Comparison of ENCODE assay signal across 8 cellular contexts in genomic region chr9:97000139-97000787, GRCh38. TPM values are rescaled to one million over a fixed set of nuclear protein-coding genes. Genes with fewer than 3 reads are reported as not detected.
A peak's percentile ranks its signal among the peaks of the same experiment; 100 is the strongest.
DNase-seq lines count a peak whose midpoint lies in the region; ATAC-seq, FAIRE-seq and TF ChIP-seq lines count a peak whose summit lies in the region.
"Not testable (repeated sequence)": the region's sequence is repeated elsewhere in the genome, so short reads cannot be mapped to it uniquely, and the experiment has no call there.

No MANE protein-coding gene starts in this region.

- RAD21 ChIA-PET in GM12878 (lab: Charles Lee; ENCODE audit: unreplicated experiment): not testable (repeated sequence)

- TF ChIP-seq CTCF in WTC11 (IDR thresholded peaks at IDR 0.05); GM12878 (IDR thresholded peaks at IDR 0.05 in 2 of 3, conservative IDR thresholded peaks at IDR 0.05 in 1 of 3; ENCODE audit: control insufficient read depth in 2 of 3, extremely low read depth in 1 of 3, insufficient read depth in 1 of 3, low read depth in 3 of 3, low read length in 3 of 3); progenitor cell of endocrine pancreas (IDR thresholded peaks at IDR 0.05; ENCODE audit: unreplicated experiment): not testable (repeated sequence)

- intact Hi-C loops in activated T-helper 1 cell treated with anti-CD3 and anti-CD28 coated beads, Interleukin-12 subunit alpha, Interleukin-12 subunit beta, Interleukin-2, Interleukin-4 antibody, amounts not matched to agents 30 ng/mL and 10 ng/mL and 1 ng/mL, durations not matched to agents 14 hours and 24 hours and 36 hours (cut with micrococcal nuclease); GM12878 (cut with micrococcal nuclease; ENCODE audit: unreplicated experiment): not testable (repeated sequence)

- not testable (repeated sequence) for H3K9me3 ChIP-seq in GM12878 (replicated peaks; ENCODE audit: control insufficient read depth, insufficient read depth, low read length)

- H3K79me2 ChIP-seq in GM12878 (ENCODE audit: control insufficient read depth, insufficient read depth, low read length): peaks cover 37% of the 10 kb centered on the region

- not testable (repeated sequence) for H3K36me3 ChIP-seq in GM12878 (ENCODE audit: control insufficient read depth in 2 of 2, insufficient read depth in 2 of 2, low read length in 1 of 2)

- DNase-seq in ELR (ENCODE audit: low read depth): peak; percentile 14
- peak; percentile 7 for DNase-seq in HT-29 (ENCODE audit: low spot score)
- not testable (repeated sequence) for DNase-seq in WTC11 (ENCODE audit: low spot score); activated T-helper 1 cell treated with anti-CD3 and anti-CD28 coated beads, Interleukin-12 subunit alpha, Interleukin-12 subunit beta, Interleukin-2, Interleukin-4 antibody, amounts not matched to agents 30 ng/mL and 10 ng/mL and 1 ng/mL, durations not matched to agents 14 hours and 24 hours and 36 hours (ENCODE audit: low spot score); GM12878 (ENCODE audit: low read depth, low spot score); epithelial cell of prostate (ENCODE audit: low read depth, low spot score); progenitor cell of endocrine pancreas (ENCODE audit: low spot score, unreplicated experiment)

- SMC1A ChIA-PET in GM12878 (lab: Charles Lee; ENCODE audit: uncharacterized antibody, unreplicated experiment): not testable (repeated sequence)

- H3K36me3 Mint-ChIP-seq in WTC11; activated T-helper 1 cell treated with anti-CD3 and anti-CD28 coated beads, Interleukin-12 subunit alpha, Interleukin-12 subunit beta, Interleukin-2, Interleukin-4 antibody, amounts not matched to agents 30 ng/mL and 10 ng/mL and 1 ng/mL, durations not matched to agents 14 hours and 24 hours and 36 hours (ENCODE audit: low read depth); progenitor cell of endocrine pancreas (ENCODE audit: insufficient read depth); stimulated activated naive CD8-positive, alpha-beta T cell treated with anti-CD3 and anti-CD28 coated beads, Interleukin-15, Interleukin-2, amounts not matched to agents 100 ng/mL and 50 ng/mL, for 24 hours (ENCODE audit: low read depth): not testable (repeated sequence)

- BruUV-seq in GM12878 (replicated peaks; lab: Mats Ljungman, UMichigan): not testable (repeated sequence)

- H3K4me3 Mint-ChIP-seq in WTC11; activated T-helper 1 cell treated with anti-CD3 and anti-CD28 coated beads, Interleukin-12 subunit alpha, Interleukin-12 subunit beta, Interleukin-2, Interleukin-4 antibody, amounts not matched to agents 30 ng/mL and 10 ng/mL and 1 ng/mL, durations not matched to agents 14 hours and 24 hours and 36 hours; progenitor cell of endocrine pancreas (ENCODE audit: low read depth): not testable (repeated sequence)
- H3K4me3 Mint-ChIP-seq in stimulated activated naive CD8-positive, alpha-beta T cell treated with anti-CD3 and anti-CD28 coated beads, Interleukin-15, Interleukin-2, amounts not matched to agents 100 ng/mL and 50 ng/mL, for 24 hours: peak overlapping the region; percentile 22

- not testable (repeated sequence) for TF ChIP-seq RAD21 in GM12878 (IDR thresholded peaks at IDR 0.05; ENCODE audit: insufficient read depth, low read depth, low read length)

- H3K27ac ChIP-seq in GM12878 (ENCODE audit: control insufficient read depth, insufficient read depth): peak overlapping the region; percentile 52; the same call in 1 of the 2 replicates
- peak overlapping the region; percentile 80 for H3K27ac ChIP-seq in epithelial cell of prostate

- not testable (repeated sequence) for H3K4me1 ChIP-seq in GM12878 (ENCODE audit: control insufficient read depth, insufficient read depth, low read length)

- in situ Hi-C loops in GM12878 (cut with MboI): not testable (repeated sequence)

- H3K9ac ChIP-seq in GM12878 (ENCODE audit: control insufficient read depth, insufficient read depth, low read length): not testable (repeated sequence)

- peak overlapping the region; percentile 17; the same call in 1 of the 2 replicates for H3K4me2 ChIP-seq in GM12878 (ENCODE audit: control insufficient read depth, insufficient read depth)

- H3K4me3 ChIP-seq in GM12878: not testable (repeated sequence)

- not testable (repeated sequence) for H3K27me3 ChIP-seq in GM12878 (replicated peaks in 1 of 2; ENCODE audit: control insufficient read depth in 2 of 2, insufficient read depth in 2 of 2, low read length in 1 of 2)

- 77% methylated on average over 3 of the region's 3 CpGs for WGBS in GM12878 (ENCODE audit: insufficient coverage, insufficient replicate concordance, low lambda C conversion rate, missing lambda C conversion rate)

- H3K9me3 Mint-ChIP-seq in WTC11; activated T-helper 1 cell treated with anti-CD3 and anti-CD28 coated beads, Interleukin-12 subunit alpha, Interleukin-12 subunit beta, Interleukin-2, Interleukin-4 antibody, amounts not matched to agents 30 ng/mL and 10 ng/mL and 1 ng/mL, durations not matched to agents 14 hours and 24 hours and 36 hours; progenitor cell of endocrine pancreas (ENCODE audit: low read depth); stimulated activated naive CD8-positive, alpha-beta T cell treated with anti-CD3 and anti-CD28 coated beads, Interleukin-15, Interleukin-2, amounts not matched to agents 100 ng/mL and 50 ng/mL, for 24 hours: not testable (repeated sequence)

- H4K20me1 ChIP-seq in GM12878 (ENCODE audit: control insufficient read depth, insufficient read depth): not testable (repeated sequence)

- not testable (repeated sequence) for TF ChIP-seq EP300 in GM12878 (IDR thresholded peaks at IDR 0.05; ENCODE audit: borderline replicate concordance in 1 of 2, control insufficient read depth in 1 of 2, low read depth in 2 of 2, low read length in 2 of 2)

- H3K27me3 Mint-ChIP-seq in WTC11 (ENCODE audit: low read depth); activated T-helper 1 cell treated with anti-CD3 and anti-CD28 coated beads, Interleukin-12 subunit alpha, Interleukin-12 subunit beta, Interleukin-2, Interleukin-4 antibody, amounts not matched to agents 30 ng/mL and 10 ng/mL and 1 ng/mL, durations not matched to agents 14 hours and 24 hours and 36 hours (ENCODE audit: insufficient read depth); progenitor cell of endocrine pancreas; stimulated activated naive CD8-positive, alpha-beta T cell treated with anti-CD3 and anti-CD28 coated beads, Interleukin-15, Interleukin-2, amounts not matched to agents 100 ng/mL and 50 ng/mL, for 24 hours: not testable (repeated sequence)

- not testable (repeated sequence) for H2AFZ ChIP-seq in GM12878 (ENCODE audit: control insufficient read depth, low read depth, low read length)

- POLR2A ChIA-PET in WTC11 (lab: Charles Lee); GM12878 (lab: Charles Lee): not testable (repeated sequence)

- peaks cover 33% of the 10 kb centered on the region for H3K4me1 Mint-ChIP-seq in WTC11
- H3K4me1 Mint-ChIP-seq in activated T-helper 1 cell treated with anti-CD3 and anti-CD28 coated beads, Interleukin-12 subunit alpha, Interleukin-12 subunit beta, Interleukin-2, Interleukin-4 antibody, amounts not matched to agents 30 ng/mL and 10 ng/mL and 1 ng/mL, durations not matched to agents 14 hours and 24 hours and 36 hours (ENCODE audit: low read depth): peaks cover 33% of the 10 kb centered on the region
- H3K4me1 Mint-ChIP-seq in progenitor cell of endocrine pancreas (ENCODE audit: low read depth): not testable (repeated sequence)
- H3K4me1 Mint-ChIP-seq in stimulated activated naive CD8-positive, alpha-beta T cell treated with anti-CD3 and anti-CD28 coated beads, Interleukin-15, Interleukin-2, amounts not matched to agents 100 ng/mL and 50 ng/mL, for 24 hours (ENCODE audit: low read depth): peaks cover 53% of the 10 kb centered on the region

- H3K27ac Mint-ChIP-seq in WTC11 (peak overlapping the region; percentile 38; the same call in 1 of the 2 replicates), progenitor cell of endocrine pancreas (peak overlapping the region; percentile 39)
- H3K27ac Mint-ChIP-seq in activated T-helper 1 cell treated with anti-CD3 and anti-CD28 coated beads, Interleukin-12 subunit alpha, Interleukin-12 subunit beta, Interleukin-2, Interleukin-4 antibody, amounts not matched to agents 30 ng/mL and 10 ng/mL and 1 ng/mL, durations not matched to agents 14 hours and 24 hours and 36 hours: peak overlapping the region; percentile 47
- peak overlapping the region; percentile 84 for H3K27ac Mint-ChIP-seq in stimulated activated naive CD8-positive, alpha-beta T cell treated with anti-CD3 and anti-CD28 coated beads, Interleukin-15, Interleukin-2, amounts not matched to agents 100 ng/mL and 50 ng/mL, for 24 hours

- ATAC-seq in WTC11: not testable (repeated sequence)
- ATAC-seq in GM12878: peak; percentile 77

- not testable (repeated sequence) for FAIRE-seq in GM12878 (lab: Jason Lieb, UNC)

- CTCF ChIA-PET in WTC11 (lab: Charles Lee); GM12878 (lab: Yijun Ruan, JAX): not testable (repeated sequence)

- TF ChIP-seq POLR2A in GM12878 (IDR thresholded peaks at IDR 0.05; ENCODE audit: low read depth, low read length): not testable (repeated sequence)

RNA-seq across cellular contexts. Expression of gene CTSV, which starts 38.7 kb away (rescaled TPM):
- 8.3 and 9.6 TPM in 2 replicates for total RNA-seq in HT-29 (2014; rRNA removed; shearing (Covaris generic))
- total RNA-seq in WTC11 (2021) (61.3 to 68.4 TPM (median 64.5 TPM) in 3 replicates), GM12878 (2014; rRNA removed) (0.11 and 0.22 TPM in 2 replicates), GM12878 (2014; rRNA removed; fragmentation: Illumina TruSeq; extraction: Trizol) (0.05 and 0.13 TPM in 2 replicates), GM12878 (2021) (0.21 and 0.36 TPM in 2 replicates), progenitor cell of endocrine pancreas (10.1 and 10.5 TPM in 2 replicates)
- 0.24 and 0.31 TPM in 2 replicates for total RNA-seq in activated T-helper 1 cell treated with anti-CD3 and anti-CD28 coated beads, Interleukin-12 subunit alpha, Interleukin-12 subunit beta, Interleukin-2, Interleukin-4 antibody, amounts not matched to agents 30 ng/mL and 10 ng/mL and 1 ng/mL, durations not matched to agents 14 hours and 24 hours and 36 hours
- total RNA-seq in GM12878 (2013; cell fraction: nucleolus; rRNA removed): 0.10 TPM in 1 of 2 replicates, not detected in the other
- polyA plus RNA-seq in GM12878 (2011; ENCODE audit: low read depth): not detected
- polyA plus RNA-seq in GM12878 (2011; rRNA removed) (0.19 and 0.30 TPM in 2 replicates), GM12878 (2014; fragmentation: Illumina TruSeq; extraction: Trizol) (0.10 TPM in 1 of 2 replicates, not detected in the other), GM12878 (2014; fragmentation: Nextera tagmentation; extraction: Ambion mirVana) (under 1 TPM in 1 of 2 experiments, not detected in 1; 0.51 TPM), GM12878 (2014; rRNA removed) (0.16 and 0.19 TPM in 2 replicates), GM12878 (2016; fragmentation: Nextera tagmentation; extraction: Ambion mirVana) (under 1 TPM; 0.11 to 0.38 TPM)
- polyA plus RNA-seq in GM12878 (2011; cell fraction: cytosol; rRNA removed): 0.05 and 0.09 TPM in 2 replicates
- polyA plus RNA-seq in GM12878 (2011; cell fraction: nucleus; rRNA removed): not detected in 2 replicates
- 0.19 and 0.22 TPM in 2 replicates for polyA plus RNA-seq in GM12878 (2012)
- polyA minus RNA-seq in GM12878 (2011; rRNA and poly(A)+ RNA removed): 0.15 TPM in 1 of 2 replicates, not detected in the other
- not detected in 2 replicates for polyA minus RNA-seq in GM12878 (2011; cell fraction: cytosol; rRNA and poly(A)+ RNA removed)
- polyA minus RNA-seq in GM12878 (2011; cell fraction: nucleus; rRNA and poly(A)+ RNA removed): not detected in 2 replicates
